Comparison of ENCODE assay signal across 18 cellular contexts in the genomic region with DNA sequence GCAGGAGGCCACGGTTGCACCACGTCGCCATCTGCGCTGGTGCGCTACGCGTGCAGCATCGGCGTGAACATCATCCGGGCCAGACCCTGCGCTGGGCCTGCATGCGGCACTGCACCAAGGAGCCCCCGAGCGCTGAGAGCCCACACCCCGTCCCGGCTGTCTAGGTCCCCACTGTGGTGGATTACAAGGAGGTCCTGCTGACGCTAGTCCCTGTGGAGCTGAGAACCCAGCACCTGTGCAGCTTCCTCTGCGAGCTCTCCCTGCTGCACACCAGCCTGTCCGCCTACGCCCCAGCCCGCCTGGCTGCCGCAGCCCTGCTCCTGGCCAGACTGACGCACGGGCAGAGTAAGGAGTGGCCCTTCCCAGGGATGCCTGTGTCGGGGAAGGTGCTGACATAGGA. TPM values are rescaled to one million over a fixed set of nuclear protein-coding genes. Genes with fewer than 3 reads are reported as not detected.
DNase-seq lines count a peak whose midpoint lies in the region; ATAC-seq, FAIRE-seq and TF ChIP-seq lines count a peak whose summit lies in the region.
"Had no signal": no experiment of that assay in that cellular context is flagged by ENCODE, and none has a peak within 500 bp of the region (broad histone marks: within the 10 kb centered on the region; RNA-seq: fewer than 3 reads in every experiment).

No MANE protein-coding gene starts in this region.

- no peak for TF ChIP-seq POLR2A in H1 (IDR thresholded peaks at IDR 0.05; ENCODE audit: control extremely low read depth in 1 of 2, low read depth in 2 of 2, low read length in 2 of 2)

- H3K4me1 Mint-ChIP-seq in activated T-helper 2 cell treated with anti-CD3 and anti-CD28 coated beads, Interferon-gamma antibody, Interleukin-2, Interleukin-4, amounts not matched to agents 10 μg/mL and 5 μg/mL and 100 μg/mL, durations not matched to agents 14 hours and 24 hours and 36 hours (ENCODE audit: low read depth) = no peaks in the 10 kb centered on the region
- H3K4me1 Mint-ChIP-seq: CD4-positive, alpha-beta memory T cell had no signal

- intact Hi-C loops in activated T-helper 2 cell treated with anti-CD3 and anti-CD28 coated beads, Interferon-gamma antibody, Interleukin-2, Interleukin-4, amounts not matched to agents 10 μg/mL and 5 μg/mL and 100 μg/mL, durations not matched to agents 14 hours and 24 hours and 36 hours (cut with micrococcal nuclease) = no loop called here

- no peak overlapping the region for H3K27ac Mint-ChIP-seq in activated T-helper 2 cell treated with anti-CD3 and anti-CD28 coated beads, Interferon-gamma antibody, Interleukin-2, Interleukin-4, amounts not matched to agents 10 μg/mL and 5 μg/mL and 100 μg/mL, durations not matched to agents 14 hours and 24 hours and 36 hours

- no peaks in the 10 kb centered on the region for H3K23me2 ChIP-seq in H1 (ENCODE audit: low read depth, low read length)

- no peak overlapping the region for H3K9ac ChIP-seq in H1 (replicated peaks in 1 of 4; ENCODE audit: extremely low read depth in 1 of 4, low read depth in 3 of 4, low read length in 3 of 4)

- H3K23ac ChIP-seq in H1 (ENCODE audit: insufficient read length) = no peak overlapping the region

- no peak overlapping the region for H2BK12ac ChIP-seq in H1 (ENCODE audit: low read depth, low read length)

- no peak for TF ChIP-seq RAD21 in H1 (IDR thresholded peaks at IDR 0.05 in 1 of 2, conservative IDR thresholded peaks at IDR 0.05 in 1 of 2; ENCODE audit: low read depth in 2 of 2, low read length in 2 of 2)

- H2BK15ac ChIP-seq in H1 (ENCODE audit: low read length) = no peak overlapping the region

- no peaks in the 10 kb centered on the region for H3K79me2 ChIP-seq in H1 (ENCODE audit: control insufficient read depth in 1 of 2, insufficient read depth in 2 of 2, low read length in 2 of 2)

- H3K79me1 ChIP-seq in H1 (ENCODE audit: low read depth, low read length) = no peaks in the 10 kb centered on the region; the same call in 1 of the 2 replicates

- H3K36me3 ChIP-seq in H1 (ENCODE audit: control insufficient read depth in 2 of 4, insufficient read depth in 4 of 4, low read length in 3 of 4) = peaks cover 47 to 77% (median 71%) of the 10 kb centered on the region in 4 experiments

- H2BK5ac ChIP-seq in H1 (ENCODE audit: low read depth, low read length) = no peak overlapping the region

- no peak overlapping the region for H3K4me3 Mint-ChIP-seq in activated T-helper 2 cell treated with anti-CD3 and anti-CD28 coated beads, Interferon-gamma antibody, Interleukin-2, Interleukin-4, amounts not matched to agents 10 μg/mL and 5 μg/mL and 100 μg/mL, durations not matched to agents 14 hours and 24 hours and 36 hours (ENCODE audit: low read depth)
- H3K4me3 Mint-ChIP-seq: CD4-positive, alpha-beta memory T cell; HFFc6 had no signal

- peaks cover 74% of the 10 kb centered on the region for H3K36me3 Mint-ChIP-seq in activated T-helper 2 cell treated with anti-CD3 and anti-CD28 coated beads, Interferon-gamma antibody, Interleukin-2, Interleukin-4, amounts not matched to agents 10 μg/mL and 5 μg/mL and 100 μg/mL, durations not matched to agents 14 hours and 24 hours and 36 hours (ENCODE audit: low read depth)

- ATAC-seq in GM19035 (IDR thresholded peaks at IDR 0.05; ENCODE audit: unreplicated experiment) = no peak
- ATAC-seq: A549 had no signal

- CTCF ChIA-PET in H1 (lab: Charles Lee; ENCODE audit: partially characterized antibody) = interaction anchor here (0.7 to 1.1 kb wide), 2 partner anchors 11 to 34 kb away, joined by 3 to 5 read pairs; partner anchors contain the start of gene TEDC2

- TF ChIP-seq CTCF in H1 (IDR thresholded peaks at IDR 0.05; ENCODE audit: control extremely low read depth in 1 of 3, insufficient read depth in 1 of 3, low read depth in 1 of 3, low read length in 3 of 3) = no peak

- H2BK120ac ChIP-seq in H1 (replicated peaks; ENCODE audit: low read depth, low read length) = no peak overlapping the region

- H3K27me3 Mint-ChIP-seq in activated T-helper 2 cell treated with anti-CD3 and anti-CD28 coated beads, Interferon-gamma antibody, Interleukin-2, Interleukin-4, amounts not matched to agents 10 μg/mL and 5 μg/mL and 100 μg/mL, durations not matched to agents 14 hours and 24 hours and 36 hours (ENCODE audit: low read depth) = no peaks in the 10 kb centered on the region
- H3K27me3 Mint-ChIP-seq: CD4-positive, alpha-beta memory T cell had no signal

- H2BK20ac ChIP-seq in H1 (ENCODE audit: low read length) = no peak overlapping the region

- no peak overlapping the region for H3K14ac ChIP-seq in H1 (ENCODE audit: insufficient read length)

- POLR2A ChIA-PET in H1 (lab: Charles Lee; ENCODE audit: partially characterized antibody) = interaction anchor here (1.6 to 1.7 kb wide), 3 partner anchors 10 to 191 kb away, joined by 5 to 7 read pairs (median 5); partner anchors contain the start of gene TEDC2

- H3K4me1 ChIP-seq in H1 (replicated peaks in 1 of 4; ENCODE audit: control insufficient read depth in 3 of 4, insufficient read depth in 4 of 4, low read length in 3 of 4) = no peaks in the 10 kb centered on the region
- H3K4me1 ChIP-seq: BE2C had no signal

- no peak overlapping the region for H3K4me2 ChIP-seq in H1 (ENCODE audit: insufficient read depth in 1 of 2, low read depth in 2 of 2, low read length in 2 of 2)
- H3K4me2 ChIP-seq: A549 had no signal

- DNase-seq in H1 (ENCODE audit: low read depth in 1 of 2, low spot score in 2 of 2) = no peak
- no peak for DNase-seq in activated CD4-positive, alpha-beta T cell treated with anti-CD3 and anti-CD28 coated beads for 1 hour
- DNase-seq in activated T-helper 2 cell treated with anti-CD3 and anti-CD28 coated beads, Interferon-gamma antibody, Interleukin-2, Interleukin-4, amounts not matched to agents 10 μg/mL and 5 μg/mL and 100 μg/mL, durations not matched to agents 14 hours and 24 hours and 36 hours (ENCODE audit: low spot score) = no peak
- DNase-seq: BE2C; CD4-positive, alpha-beta memory T cell; DMS153; DMS79 treated with DMSO at 0.1 percent for 48 hours; EL; HCEC 1CT; HFFc6; KBM-7 had no signal

- FAIRE-seq in H1 (lab: Jason Lieb, UNC) = no peak
- FAIRE-seq: A549, D721Med, G401.6, HTR-8/SVneo had no signal

- H3K9me3 Mint-ChIP-seq in activated T-helper 2 cell treated with anti-CD3 and anti-CD28 coated beads, Interferon-gamma antibody, Interleukin-2, Interleukin-4, amounts not matched to agents 10 μg/mL and 5 μg/mL and 100 μg/mL, durations not matched to agents 14 hours and 24 hours and 36 hours = no peaks in the 10 kb centered on the region
- H3K9me3 Mint-ChIP-seq: CD4-positive, alpha-beta memory T cell; HFFc6 had no signal

- H3K27me3 ChIP-seq in H1 (replicated peaks in 1 of 4; ENCODE audit: control insufficient read depth in 3 of 4, extremely low read depth in 1 of 4, insufficient read depth in 3 of 4, low read length in 3 of 4) = no peaks in the 10 kb centered on the region
- H3K27me3 ChIP-seq: BE2C had no signal

- H2AK5ac ChIP-seq in H1 (ENCODE audit: low read depth, low read length) = no peak overlapping the region

- H3K56ac ChIP-seq in H1 (replicated peaks; ENCODE audit: insufficient read length, low read depth, low read length) = no peak overlapping the region

- H3K27ac ChIP-seq in angular gyrus (ENCODE audit: low read depth, low read length) (peak overlapping the region; percentile 24), H1 (ENCODE audit: low read depth, low read length) (no peak overlapping the region)
- H3K27ac ChIP-seq: A549, C4-2B had no signal

- no peak overlapping the region for H3K18ac ChIP-seq in H1 (ENCODE audit: extremely low read depth, low read length)

- H4K91ac ChIP-seq in H1 (replicated peaks; ENCODE audit: insufficient read length, low read length) = no peak overlapping the region

- no peaks in the 10 kb centered on the region for H3K9me3 ChIP-seq in H1 (ENCODE audit: insufficient read depth in 2 of 2, low read depth in 1 of 2, low read length in 1 of 2)
- H3K9me3 ChIP-seq: A549, BE2C had no signal

- TF ChIP-seq EP300 in H1 (IDR thresholded peaks at IDR 0.05; ENCODE audit: borderline replicate concordance in 1 of 2, low read depth in 2 of 2, low read length in 2 of 2) = no peak

- no peak overlapping the region for H4K5ac ChIP-seq in H1 (ENCODE audit: insufficient read length, low read depth, low read length)

- no peak overlapping the region for H2AFZ ChIP-seq in H1 (ENCODE audit: low read length)

- H3K4me3 ChIP-seq in H1 (ENCODE audit: extremely low read depth in 1 of 4, insufficient read depth in 2 of 4, low read depth in 3 of 4, low read length in 4 of 4) = no peak overlapping the region
- H3K4me3 ChIP-seq: A549 had no signal

- H4K8ac ChIP-seq in H1 (ENCODE audit: extremely low read depth, insufficient read depth, low read length) = no peak overlapping the region

- 97% methylated on average over 22 of the region's 25 CpGs; no CpG with 5 or more reads in 1 of the 2 experiments for WGBS in H1 (ENCODE audit: extremely low coverage in 1 of 2, insufficient coverage in 1 of 2, insufficient read length in 1 of 2, insufficient replicate concordance in 2 of 2, low coverage in 1 of 2, low lambda C conversion rate in 2 of 2, missing lambda C conversion rate in 1 of 2), 2 experiments

- H3K4ac ChIP-seq in H1 (replicated peaks; ENCODE audit: insufficient read length, low read depth, low read length) = no peak overlapping the region

- peaks cover 12 to 22% of the 10 kb centered on the region in 2 experiments for H4K20me1 ChIP-seq in H1 (replicated peaks in 1 of 2; ENCODE audit: control insufficient read depth in 1 of 2, insufficient read depth in 2 of 2, low read length in 2 of 2)

RNA-seq across cellular contexts. Expression of gene TEDC2, which starts 10.8 kb away (rescaled TPM):
- total RNA-seq in H1 (2021; fragmentation: NEBNext Ultra II Directional; extraction: Animal tissue kit (Norgen Biotek cat#: 25700)) = 54.2 and 54.6 TPM in 2 replicates
- polyA plus RNA-seq in H1 (2011; rRNA removed) = 55.6 and 71.2 TPM in 2 replicates
- 57.9 TPM for polyA plus RNA-seq in H1 (2011; cell fraction: cytosol; rRNA removed)
- 227 TPM for polyA plus RNA-seq in H1 (2011; cell fraction: nucleus; rRNA removed)
- polyA plus RNA-seq in H1 (2012, experiment 1 of 2) = 41.6 to 54.3 TPM (median 48.8 TPM) in 4 replicates
- polyA plus RNA-seq in H1 (2012, experiment 2 of 2) = 45.5 TPM
- 32.6 TPM for polyA plus RNA-seq in H1 (2013, experiment 1 of 2)
- 32.0 TPM for polyA plus RNA-seq in H1 (2013, experiment 2 of 2)
- polyA minus RNA-seq in H1 (2011; rRNA and poly(A)+ RNA removed) = 17.1 and 20.1 TPM in 2 replicates
- 27.2 TPM for polyA minus RNA-seq in H1 (2011; cell fraction: cytosol; rRNA and poly(A)+ RNA removed)
- 66.0 TPM for polyA minus RNA-seq in H1 (2011; cell fraction: nucleus; rRNA and poly(A)+ RNA removed)
- total RNA-seq in activated T-helper 2 cell treated with anti-CD3 and anti-CD28 coated beads, Interferon-gamma antibody, Interleukin-2, Interleukin-4, amounts not matched to agents 10 μg/mL and 5 μg/mL and 100 μg/mL, durations not matched to agents 14 hours and 24 hours and 36 hours = 31.8 and 34.6 TPM in 2 replicates

RNA-seq across cellular contexts. Expression of gene CCNF, which starts 19.9 kb away (rescaled TPM):
- 54.3 and 55.9 TPM in 2 replicates for total RNA-seq in H1 (2021; fragmentation: NEBNext Ultra II Directional; extraction: Animal tissue kit (Norgen Biotek cat#: 25700))
- 15.4 and 25.5 TPM in 2 replicates for polyA plus RNA-seq in H1 (2011; rRNA removed)
- polyA plus RNA-seq in H1 (2011; cell fraction: cytosol; rRNA removed) = 19.4 TPM
- polyA plus RNA-seq in H1 (2011; cell fraction: nucleus; rRNA removed) = 33.2 TPM
- polyA plus RNA-seq in H1 (2012, experiment 1 of 2) = 28.0 to 37.5 TPM (median 33.7 TPM) in 4 replicates
- polyA plus RNA-seq in H1 (2012, experiment 2 of 2) = 38.2 TPM
- 21.7 TPM for polyA plus RNA-seq in H1 (2013, experiment 1 of 2)
- polyA plus RNA-seq in H1 (2013, experiment 2 of 2) = 21.4 TPM
- 41.3 and 59.4 TPM in 2 replicates for polyA minus RNA-seq in H1 (2011; rRNA and poly(A)+ RNA removed)
- 33.2 TPM for polyA minus RNA-seq in H1 (2011; cell fraction: cytosol; rRNA and poly(A)+ RNA removed)
- 36.2 TPM for polyA minus RNA-seq in H1 (2011; cell fraction: nucleus; rRNA and poly(A)+ RNA removed)
- 48.4 and 48.9 TPM in 2 replicates for total RNA-seq in activated T-helper 2 cell treated with anti-CD3 and anti-CD28 coated beads, Interferon-gamma antibody, Interleukin-2, Interleukin-4, amounts not matched to agents 10 μg/mL and 5 μg/mL and 100 μg/mL, durations not matched to agents 14 hours and 24 hours and 36 hours

RNA-seq across cellular contexts. Expression of gene NTN3, which starts 22.0 kb away (rescaled TPM):
- 0.34 and 0.52 TPM in 2 replicates for total RNA-seq in H1 (2021; fragmentation: NEBNext Ultra II Directional; extraction: Animal tissue kit (Norgen Biotek cat#: 25700))
- polyA plus RNA-seq in H1 (2011; rRNA removed) = 0.30 and 0.74 TPM in 2 replicates
- polyA plus RNA-seq in H1 (2011; cell fraction: cytosol; rRNA removed) = 0.32 TPM
- 2.5 TPM for polyA plus RNA-seq in H1 (2011; cell fraction: nucleus; rRNA removed)
- 0.08 to 0.20 TPM (median 0.08 TPM) in 3 of 4 replicates, not detected in the other for polyA plus RNA-seq in H1 (2012, experiment 1 of 2)
- polyA plus RNA-seq in H1 (2012, experiment 2 of 2) = 0.10 TPM
- polyA plus RNA-seq in H1 (2013, experiment 1 of 2) = 0.10 TPM
- polyA plus RNA-seq in H1 (2013, experiment 2 of 2) = 0.15 TPM
- 0.13 and 0.46 TPM in 2 replicates for polyA minus RNA-seq in H1 (2011; rRNA and poly(A)+ RNA removed)
- 1.1 TPM for polyA minus RNA-seq in H1 (2011; cell fraction: cytosol; rRNA and poly(A)+ RNA removed)
- polyA minus RNA-seq in H1 (2011; cell fraction: nucleus; rRNA and poly(A)+ RNA removed) = 4.2 TPM
- total RNA-seq in activated T-helper 2 cell treated with anti-CD3 and anti-CD28 coated beads, Interferon-gamma antibody, Interleukin-2, Interleukin-4, amounts not matched to agents 10 μg/mL and 5 μg/mL and 100 μg/mL, durations not matched to agents 14 hours and 24 hours and 36 hours = 0.28 TPM in 1 of 2 replicates, not detected in the other
- total RNA-seq: CD4-positive, alpha-beta memory T cell had no signal
- polyA plus RNA-seq: A549; CD4-positive, alpha-beta memory T cell had no signal

RNA-seq across cellular contexts. Expression of gene TBC1D24, which starts 25.8 kb away (rescaled TPM):
- 18.6 and 21.5 TPM in 2 replicates for total RNA-seq in H1 (2021; fragmentation: NEBNext Ultra II Directional; extraction: Animal tissue kit (Norgen Biotek cat#: 25700))
- 8.7 and 13.3 TPM in 2 replicates for polyA plus RNA-seq in H1 (2011; rRNA removed)
- polyA plus RNA-seq in H1 (2011; cell fraction: cytosol; rRNA removed) = 9.4 TPM
- 22.2 TPM for polyA plus RNA-seq in H1 (2011; cell fraction: nucleus; rRNA removed)
- polyA plus RNA-seq in H1 (2012, experiment 1 of 2) = 7.7 to 10.3 TPM (median 9.2 TPM) in 4 replicates
- 4.2 TPM for polyA plus RNA-seq in H1 (2012, experiment 2 of 2)
- 7.5 TPM for polyA plus RNA-seq in H1 (2013, experiment 1 of 2)
- polyA plus RNA-seq in H1 (2013, experiment 2 of 2) = 7.0 TPM
- 13.1 and 14.6 TPM in 2 replicates for polyA minus RNA-seq in H1 (2011; rRNA and poly(A)+ RNA removed)
- polyA minus RNA-seq in H1 (2011; cell fraction: cytosol; rRNA and poly(A)+ RNA removed) = 15.0 TPM
- 13.0 TPM for polyA minus RNA-seq in H1 (2011; cell fraction: nucleus; rRNA and poly(A)+ RNA removed)
- total RNA-seq in activated T-helper 2 cell treated with anti-CD3 and anti-CD28 coated beads, Interferon-gamma antibody, Interleukin-2, Interleukin-4, amounts not matched to agents 10 μg/mL and 5 μg/mL and 100 μg/mL, durations not matched to agents 14 hours and 24 hours and 36 hours = 19.6 and 21.4 TPM in 2 replicates
